ENCODE assay signal across 18 cellular contexts in the genomic region with DNA sequence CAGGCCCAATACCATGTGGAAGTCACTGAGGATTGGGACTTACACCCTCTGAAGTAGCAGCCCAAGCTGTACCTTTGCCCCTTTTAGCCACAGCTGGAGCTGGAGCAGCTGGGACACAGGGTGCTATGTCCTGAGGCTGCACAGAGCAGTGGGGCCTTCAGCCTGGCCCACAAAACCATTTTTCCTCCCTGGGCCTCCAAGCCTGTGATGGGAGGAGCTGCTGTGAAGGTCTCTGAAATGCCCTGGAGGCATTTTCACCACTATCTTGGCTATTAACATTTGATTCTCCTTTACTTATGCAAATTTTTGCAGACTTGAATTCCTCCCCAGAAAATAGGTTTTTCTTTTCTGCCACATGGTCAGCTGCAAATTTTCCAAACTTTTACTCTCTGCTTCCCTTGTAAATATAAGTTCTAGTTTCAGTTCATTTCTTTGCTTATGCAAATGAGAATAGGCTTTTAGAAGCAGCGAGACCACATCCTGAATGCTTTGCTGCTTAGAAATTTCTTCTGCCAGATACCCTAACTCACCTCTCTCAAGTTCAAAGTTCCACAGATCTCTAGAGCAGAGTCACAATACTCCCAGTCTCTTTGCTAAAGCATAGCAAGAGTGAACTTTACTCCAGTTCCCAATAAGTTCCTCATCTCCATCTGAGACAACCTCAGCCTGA.
DNase-seq lines count a peak whose midpoint lies in the region; ATAC-seq, FAIRE-seq and TF ChIP-seq lines count a peak whose summit lies in the region.
"Had no signal": no experiment of that assay in that cellular context is flagged by ENCODE, and none has a peak within 500 bp of the region (broad histone marks: within the 10 kb centered on the region; RNA-seq: fewer than 3 reads in every experiment).

No MANE protein-coding gene starts in this region.

- TF ChIP-seq POLR2A in right lobe of liver (IDR thresholded peaks at IDR 0.05) (no peak), HepG2 (IDR thresholded peaks at IDR 0.05; ENCODE audit: insufficient read depth in 1 of 2, low read depth in 2 of 2, low read length in 2 of 2) (no peak)

- H3K36me3 ChIP-seq in right lobe of liver (no peaks in the 10 kb centered on the region), HepG2 (replicated peaks in 1 of 2; ENCODE audit: control insufficient read depth in 1 of 2, insufficient read depth in 2 of 2, low read length in 2 of 2) (no peaks in the 10 kb centered on the region)

- H3K27me3 Mint-ChIP-seq in endothelial cell (ENCODE audit: unreplicated experiment) = peaks cover 3% of the 10 kb centered on the region
- H3K27me3 Mint-ChIP-seq: activated naive CD8-positive, alpha-beta T cell treated with anti-CD3 and anti-CD28 coated beads, Interleukin-2, amount 50 U/mL, for 24 hours had no signal

- H3K4me1 Mint-ChIP-seq in endothelial cell (ENCODE audit: unreplicated experiment) = no peaks in the 10 kb centered on the region

- H3K9me3 ChIP-seq in right lobe of liver (no peaks in the 10 kb centered on the region), HepG2 (ENCODE audit: low read length) (no peaks in the 10 kb centered on the region)
- H3K9me3 ChIP-seq: psoas muscle had no signal

- no peak overlapping the region for H3K9ac ChIP-seq in HepG2 (ENCODE audit: insufficient read depth, low read depth, low read length)

- no peak overlapping the region for H3K27ac ChIP-seq in right lobe of liver
- H3K27ac ChIP-seq in HepG2 (ENCODE audit: extremely low read length, insufficient read depth, low read length) = no peak overlapping the region
- H3K27ac ChIP-seq: psoas muscle had no signal

- peaks cover 4% of the 10 kb centered on the region for H3K9me3 Mint-ChIP-seq in endothelial cell (ENCODE audit: unreplicated experiment)
- H3K9me3 Mint-ChIP-seq: activated naive CD8-positive, alpha-beta T cell treated with anti-CD3 and anti-CD28 coated beads, Interleukin-2, amount 50 U/mL, for 24 hours had no signal

- 70% methylated on average over 1 of the region's 1 CpG for WGBS in right lobe of liver (ENCODE audit: insufficient coverage, low coverage, low lambda C conversion rate, missing lambda C conversion rate)
- WGBS in HepG2 (ENCODE audit: low lambda C conversion rate) = 8% methylated on average over 1 of the region's 1 CpG

- H2AFZ ChIP-seq in HepG2 (ENCODE audit: low read length) = no peak overlapping the region

- no peak overlapping the region for H3K27ac Mint-ChIP-seq in endothelial cell (ENCODE audit: unreplicated experiment)
- H3K27ac Mint-ChIP-seq: activated naive CD8-positive, alpha-beta T cell treated with anti-CD3 and anti-CD28 coated beads, Interleukin-2, amount 50 U/mL, for 24 hours; activated T-cell treated with anti-CD3 and anti-CD28 coated beads, Interleukin-2, amount 50 U/mL, for 24 hours; naive thymus-derived CD4-positive, alpha-beta T cell had no signal

- H3K4me3 Mint-ChIP-seq in endothelial cell (ENCODE audit: unreplicated experiment) = no peak overlapping the region
- H3K4me3 Mint-ChIP-seq: activated naive CD8-positive, alpha-beta T cell treated with anti-CD3 and anti-CD28 coated beads, Interleukin-2, amount 50 U/mL, for 24 hours; activated T-cell treated with anti-CD3 and anti-CD28 coated beads, Interleukin-2, amount 50 U/mL, for 24 hours had no signal

- no peaks in the 10 kb centered on the region for H3K79me2 ChIP-seq in HepG2 (ENCODE audit: insufficient read depth, low read length)

- H3K4me3 ChIP-seq in right lobe of liver = no peak overlapping the region
- no peak overlapping the region for H3K4me3 ChIP-seq in HepG2 (replicated peaks in 1 of 3; ENCODE audit: insufficient read depth in 1 of 3, low read depth in 2 of 3, low read length in 3 of 3)
- H3K4me3 ChIP-seq: psoas muscle had no signal

- peaks cover 4% of the 10 kb centered on the region for H3K36me3 Mint-ChIP-seq in endothelial cell (ENCODE audit: low read depth, unreplicated experiment)

- no peak overlapping the region for H3K4me2 ChIP-seq in HepG2 (ENCODE audit: low read depth, low read length)

- no peak for TF ChIP-seq RAD21 in HepG2 (CRISPR knock-in tag; IDR thresholded peaks at IDR 0.05)

- H3K27me3 ChIP-seq in right lobe of liver = no peaks in the 10 kb centered on the region
- H3K27me3 ChIP-seq in HepG2 (ENCODE audit: control insufficient read depth in 1 of 2, insufficient read depth in 2 of 2, low read length in 2 of 2) = no peaks in the 10 kb centered on the region; a peak in 1 of 5 replicates

- in situ Hi-C loops in HepG2 (cut with HindIII; ENCODE audit: extremely low pct_ligation_motif_present, low pct_unique_long_range_greater_than_20kb) = no loop called here

- TF ChIP-seq CTCF in right lobe of liver (IDR thresholded peaks at IDR 0.05) (no peak), endothelial cell (IDR thresholded peaks at IDR 0.05; ENCODE audit: unreplicated experiment) (no peak), HepG2 (CRISPR knock-in tag; IDR thresholded peaks at IDR 0.05) (no peak)

- no peak for FAIRE-seq in HepG2 (lab: Jason Lieb, UNC)
- FAIRE-seq: endometrium, H1 had no signal

- no TSS peak for BruUV-seq in HepG2 (replicated peaks; lab: Mats Ljungman, UMichigan)

- ATAC-seq in GM18502 (IDR thresholded peaks at IDR 0.05; ENCODE audit: poor library complexity, unreplicated experiment) (peak; percentile 75), GM19397 (IDR thresholded peaks at IDR 0.05; ENCODE audit: unreplicated experiment) (peak; percentile 61), HG03025 (IDR thresholded peaks at IDR 0.05; ENCODE audit: low FRiP score, unreplicated experiment) (peak; percentile 68), right lobe of liver (no peak), HepG2 (no peak)
- ATAC-seq: activated naive CD8-positive, alpha-beta T cell treated with anti-CD3 and anti-CD28 coated beads, Interleukin-2, amount 50 U/mL, for 24 hours; naive thymus-derived CD4-positive, alpha-beta T cell; psoas muscle had no signal

- DNase-seq in RPMI8226 = peak; percentile 12
- DNase-seq in SIG-M5 (lab: John Stamatoyannopoulos, UW) = no peak
- DNase-seq in right lobe of liver = no peak
- DNase-seq in endothelial cell (ENCODE audit: low spot score) = no peak
- no peak for DNase-seq in HepG2 (ENCODE audit: low spot score)
- DNase-seq: activated naive CD8-positive, alpha-beta T cell treated with anti-CD3 and anti-CD28 coated beads, Interleukin-2, amount 50 U/mL, for 24 hours; activated T-cell treated with anti-CD3 and anti-CD28 coated beads, Interleukin-2, amount 50 U/mL, for 24 hours; DMS 273 treated with DMSO at 0.1 percent for 48 hours; foreskin melanocyte; naive thymus-derived CD4-positive, alpha-beta T cell; NK-92 treated with Interleukin-12 subunit alpha and Interleukin-12 subunit beta, amount 100 ng/mL, for 24 hours; psoas muscle; Right ventricle myocardium superior had no signal

- CTCF ChIA-PET in HepG2 (lab: Yijun Ruan, JAX; ENCODE audit: low intra/inter-chr PET ratio, low total read pairs) = no interaction called here

- H3K4me1 ChIP-seq in right lobe of liver (no peaks in the 10 kb centered on the region), HepG2 (ENCODE audit: insufficient read depth, low read length) (peaks cover 13% of the 10 kb centered on the region; the same call in 1 of the 2 replicates)
- H3K4me1 ChIP-seq: psoas muscle had no signal

- TF ChIP-seq EP300 in HepG2 (IDR thresholded peaks at IDR 0.05; ENCODE audit: low read depth in 2 of 2, low read length in 2 of 2) (no peak), HepG2 (CRISPR knock-in tag; IDR thresholded peaks at IDR 0.05; ENCODE audit: borderline replicate concordance) (no peak)

- intact Hi-C loops in right lobe of liver (cut with DNase I) = no loop called here
- intact Hi-C loops in HepG2 (cut with micrococcal nuclease; ENCODE audit: unreplicated experiment) = no loop called here

- no peaks in the 10 kb centered on the region for H4K20me1 ChIP-seq in HepG2 (ENCODE audit: insufficient read depth, low read length)

- POLR2A ChIA-PET in HepG2 (lab: Yijun Ruan, JAX) = no interaction called here

TF ChIP-seq in HepG2, 621 proteins besides CTCF, POLR2A, EP300 and RAD21:
- TF ChIP-seq NCOA2 (CRISPR knock-in tag; IDR thresholded peaks at IDR 0.05) (no peak), U2AF2 (IDR thresholded peaks at IDR 0.05; ENCODE audit: low read depth, low read length) (no peak), ZNF512 (CRISPR knock-in tag; IDR thresholded peaks at IDR 0.05) (no peak), CBX5 (CRISPR knock-in tag; IDR thresholded peaks at IDR 0.05; ENCODE audit: borderline replicate concordance) (no peak), TCF7 (IDR thresholded peaks at IDR 0.05; ENCODE audit: low read depth) (no peak)
TF ChIP-seq in HepG2: peak in this region for 0.

Comparison
In these comparisons a context has a peak if more than half of its experiments do, and no peak if none do; other contexts are left out.
1. ATAC-seq: peak in GM18502 (single experiment), GM19397 (single experiment) and HG03025 (single experiment); none in right lobe of liver (0 of 4) and HepG2 (single experiment).